Comparison of ENCODE assay signal across 20 cellular contexts in the genomic region with DNA sequence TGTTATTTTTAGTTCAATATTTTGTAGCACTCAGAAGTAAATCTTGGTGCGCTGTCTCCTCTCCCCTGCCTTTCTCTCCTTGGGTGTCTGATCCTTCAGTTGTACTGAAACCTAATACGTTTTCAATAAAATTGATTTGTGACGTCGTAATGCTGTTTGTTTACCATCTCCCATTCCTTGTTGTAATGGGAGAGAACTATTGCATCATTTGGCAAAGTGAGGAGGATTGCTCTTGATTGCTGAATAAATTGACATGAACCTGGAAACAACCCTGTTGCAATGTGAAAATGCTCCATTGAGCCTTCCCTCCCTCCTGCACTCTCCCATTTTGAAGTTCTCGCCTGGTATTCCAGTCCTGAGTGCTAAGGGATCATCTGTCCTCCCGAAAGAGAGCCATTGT.
"Had no signal": no experiment of that assay in that cellular context is flagged by ENCODE, and none has a peak within 500 bp of the region (broad histone marks: within the 10 kb centered on the region; RNA-seq: fewer than 3 reads in every experiment).

No MANE protein-coding gene starts in this region.

- DNase-seq: activated CD4-positive, CD25-positive, alpha-beta regulatory T cell treated with anti-CD3 and anti-CD28 coated beads, Interleukin-2, amount 50 U/mL, for 72 hours; activated naive CD4-positive, alpha-beta T cell treated with anti-CD3 and anti-CD28 coated beads for 36 hours; activated naive CD8-positive, alpha-beta T cell treated with anti-CD3 and anti-CD28 coated beads, Interleukin-2, amount 50 U/mL, for 24 hours; activated T-cell treated with anti-CD3 and anti-CD28 coated beads for 4 hours; effector memory CD4-positive, alpha-beta T cell; hypothalamus; kidney; nucleus accumbens; posterior cingulate gyrus; stimulated activated CD4-positive, alpha-beta T cell treated with anti-CD3 and anti-CD28 coated beads, Interleukin-4, amount 100 ng/mL, for 4 hours; stimulated activated CD8-positive, alpha-beta memory T cell treated with anti-CD3 and anti-CD28 coated beads, Interleukin-4, amount 100 ng/mL, for 48 hours; stimulated activated naive CD4-positive, alpha-beta T cell treated with Interleukin-2 at 50 U/mL for 16 hours; T1000; transverse colon had no signal

- H3K9me3 ChIP-seq: ascending aorta, breast epithelium, right atrium auricular region, transverse colon, vagina had no signal

- H3K27ac ChIP-seq: ascending aorta, breast epithelium, right atrium auricular region, transverse colon, vagina had no signal

- H3K4me2 ChIP-seq: smooth muscle cell had no signal

- H3K36me3 ChIP-seq: ascending aorta, breast epithelium, right atrium auricular region, transverse colon, vagina had no signal

- H3K4me3 ChIP-seq: ascending aorta, breast epithelium, right atrium auricular region, smooth muscle cell, transverse colon, vagina had no signal

- FAIRE-seq: kidney had no signal

- H3K27me3 ChIP-seq: ascending aorta, breast epithelium, right atrium auricular region, transverse colon, vagina had no signal

- H3K4me1 ChIP-seq: ascending aorta, breast epithelium, right atrium auricular region, transverse colon, vagina had no signal

- ATAC-seq: activated naive CD8-positive, alpha-beta T cell treated with anti-CD3 and anti-CD28 coated beads, Interleukin-2, amount 50 U/mL, for 24 hours; natural killer cell treated with Interleukin-12 subunit alpha and Interleukin-12 subunit beta and Interleukin-15 and Interleukin-18, amount 100 ng/mL, for 72 hours had no signal
